ENCODE assay signal across 18 cellular contexts in the genomic region with DNA sequence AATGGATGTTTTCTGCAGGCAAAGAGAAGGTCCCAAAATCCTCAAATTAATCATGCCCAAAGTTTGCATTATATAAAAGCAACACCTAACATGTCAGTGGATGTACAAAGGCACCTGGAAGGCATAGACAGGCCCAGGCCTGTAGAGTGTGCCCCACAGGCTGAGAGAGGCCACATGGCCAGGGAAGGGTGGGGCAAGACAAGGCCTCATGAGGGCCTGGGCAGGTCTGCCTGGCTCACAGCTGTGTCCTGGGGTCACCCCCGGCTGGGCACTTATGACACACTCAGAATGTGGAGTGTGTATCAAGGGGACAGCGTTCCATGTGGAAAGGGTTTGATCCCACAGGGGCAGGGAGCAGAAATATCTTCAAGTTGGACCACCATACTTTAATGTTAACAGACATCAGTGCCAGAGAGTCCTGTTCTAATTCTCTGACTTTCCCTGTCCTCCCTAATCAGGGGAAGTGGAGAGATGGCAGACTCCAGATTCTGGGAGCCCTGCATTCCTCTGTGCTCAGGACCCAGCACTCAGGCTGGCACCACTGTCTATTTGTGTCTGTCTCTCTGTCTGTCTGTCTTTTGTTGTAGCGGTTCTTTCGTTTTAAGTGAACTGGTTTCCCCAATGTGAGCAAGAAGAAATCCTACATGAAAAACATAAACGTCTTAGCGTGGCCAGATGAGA.
DNase-seq lines count a peak whose midpoint lies in the region; ATAC-seq and TF ChIP-seq lines count a peak whose summit lies in the region.
"Had no signal": no experiment of that assay in that cellular context is flagged by ENCODE, and none has a peak within 500 bp of the region (broad histone marks: within the 10 kb centered on the region; RNA-seq: fewer than 3 reads in every experiment).

No MANE protein-coding gene starts in this region.

- TSS peak; percentile 92 for BruUV-seq in MCF 10A (replicated peaks; lab: Mats Ljungman, UMichigan)

- TF ChIP-seq CTCF in MCF 10A (IDR thresholded peaks at IDR 0.05; ENCODE audit: unreplicated experiment) (no peak), tibial artery (IDR thresholded peaks at IDR 0.05) (no peak)

- intact Hi-C loops in MCF 10A (cut with micrococcal nuclease) (loop anchor here (5.0 kb wide), 1 partner anchor 645 kb away; no protein-coding TSS in a partner anchor), tibial artery (cut with DNase I; ENCODE audit: low total_unique reads) (no loop called here)

- no peaks in the 10 kb centered on the region for H3K9me3 ChIP-seq in MG63
- H3K9me3 ChIP-seq in tibial artery, result no peaks in the 10 kb centered on the region

- peak overlapping the region; percentile 89 to 91 for H3K27ac ChIP-seq in tibial artery
- H3K27ac ChIP-seq: C4-2B, VCaP had no signal

- H3K4me3 Mint-ChIP-seq in MCF 10A (ENCODE audit: unreplicated experiment), result peak overlapping the region; percentile 70

- POLR2A ChIA-PET in MCF 10A (lab: Yijun Ruan, JAX), result interaction anchor here (0.5 to 3.9 kb wide), 22 partner anchors 13 to 1600 kb away, joined by 3 to 51 read pairs (median 4); partner anchors contain the start of gene NXT1

- ATAC-seq in GM18520 (IDR thresholded peaks at IDR 0.05; ENCODE audit: unreplicated experiment), result no peak
- no peak for ATAC-seq in GM18907 (IDR thresholded peaks at IDR 0.05; ENCODE audit: unreplicated experiment)
- ATAC-seq: left lobe of liver had no signal

- H3K36me3 ChIP-seq in MG63 (no peaks in the 10 kb centered on the region), tibial artery (no peaks in the 10 kb centered on the region)

- H3K27me3 Mint-ChIP-seq in MCF 10A (ENCODE audit: insufficient read depth, unreplicated experiment), result no peaks in the 10 kb centered on the region

- no peaks in the 10 kb centered on the region for H3K36me3 Mint-ChIP-seq in MCF 10A (ENCODE audit: insufficient read depth, unreplicated experiment)

- H3K9me3 Mint-ChIP-seq in MCF 10A (ENCODE audit: unreplicated experiment), result no peaks in the 10 kb centered on the region

- H3K4me3 ChIP-seq in MG63, result no peak overlapping the region
- peak overlapping the region; percentile 31 to 42 for H3K4me3 ChIP-seq in tibial artery
- H3K4me3 ChIP-seq: dorsolateral prefrontal cortex had no signal

- DNase-seq in MG63 (peak; percentile 6), MCF 10A (ENCODE audit: unreplicated experiment) (peak; percentile 89), kidney tubule cell (ENCODE audit: low spot score) (peak; percentile 35), tibial artery (no peak), MV-4-11 (lab: John Stamatoyannopoulos, UW) (no peak), C1 segment of cervical spinal cord (lab: John Stamatoyannopoulos, UW) (no peak)
- DNase-seq: dorsolateral prefrontal cortex, GDM1, glutamatergic neuron, HCEC 1CT, NCI-H1092, NCI-H524, SIG-M5 had no signal

- peaks cover 20% of the 10 kb centered on the region for H3K4me1 Mint-ChIP-seq in MCF 10A (ENCODE audit: insufficient read depth, unreplicated experiment)

- H3K4me1 ChIP-seq in tibial artery, result peaks cover 6 to 67% (median 42%) of the 10 kb centered on the region in 4 donors

- CTCF ChIA-PET in MCF 10A (lab: Yijun Ruan, JAX), result interaction anchor here (0.7 to 3.3 kb wide), 6 partner anchors 14 to 472 kb away, joined by 3 to 13 read pairs (median 4); no protein-coding TSS in a partner anchor

- H3K27me3 ChIP-seq in MG63 (no peaks in the 10 kb centered on the region), tibial artery (no peaks in the 10 kb centered on the region)

- peak overlapping the region; percentile 95 for H3K27ac Mint-ChIP-seq in MCF 10A (ENCODE audit: low read depth, unreplicated experiment)

Comparison
In these comparisons a context has a peak if more than half of its experiments do, and no peak if none do; other contexts are left out.
1. DNase-seq: peak in MG63 (single experiment), MCF 10A (single experiment) and kidney tubule cell (single experiment); none in tibial artery (0 of 2), MV-4-11 (single experiment) and C1 segment of cervical spinal cord (0 of 14).